ENCODE assay signal across 8 cellular contexts in genomic region chr15:42549782-42550392, GRCh38. TPM values are rescaled to one million over a fixed set of nuclear protein-coding genes. Genes with fewer than 3 reads are reported as not detected.
A peak's percentile ranks its signal among the peaks of the same experiment; 100 is the strongest.
DNase-seq lines count a peak whose midpoint lies in the region; ATAC-seq, FAIRE-seq and TF ChIP-seq lines count a peak whose summit lies in the region.

No MANE protein-coding gene starts in this region.

- H3K27me3 ChIP-seq in GM23248 (replicated peaks; ENCODE audit: insufficient read depth) (no peaks in the 10 kb centered on the region), PC-3 (ENCODE audit: low read length) (no peaks in the 10 kb centered on the region), gastrocnemius medialis (no peaks in the 10 kb centered on the region)

- CTCF ChIA-PET in PC-3 (lab: Charles Lee), result no interaction called here

- H3K4me3 Mint-ChIP-seq in endothelial cell (ENCODE audit: unreplicated experiment), result peak overlapping the region; percentile 84

- peaks cover 8% of the 10 kb centered on the region; the same call in 1 of the 2 replicates for H3K36me3 ChIP-seq in GM23248 (ENCODE audit: low read depth)
- peaks cover under 1% of the 10 kb centered on the region; the same call in 1 of the 2 replicates for H3K36me3 ChIP-seq in PC-3 (ENCODE audit: low read depth, low read length)
- peaks cover 3 to 11% of the 10 kb centered on the region in 2 donors for H3K36me3 ChIP-seq in gastrocnemius medialis

- 52 to 62% methylated on average over 11 of the region's 11 CpGs for WGBS in GM23248 (ENCODE audit: low coverage in 1 of 2, low lambda C conversion rate in 2 of 2, missing lambda C conversion rate in 2 of 2), 2 experiments

- H3K27me3 Mint-ChIP-seq in endothelial cell (ENCODE audit: unreplicated experiment), result peaks cover 4% of the 10 kb centered on the region

- H2AFZ ChIP-seq in GM23248 (peak overlapping the region; percentile 99; the same call in 1 of the 2 replicates), PC-3 (ENCODE audit: low read length) (no peak overlapping the region)

- H3K4me2 ChIP-seq in GM23248 (ENCODE audit: unreplicated experiment) (peak overlapping the region; percentile 82), PC-3 (ENCODE audit: low read length) (peak overlapping the region; percentile 88)

- H3K4me3 ChIP-seq in GM23248 (peak overlapping the region; percentile 91), PC-3 (ENCODE audit: low read length) (peak overlapping the region; percentile 94), gastrocnemius medialis (peak overlapping the region; percentile 79 to 100 (median 88))

- FAIRE-seq in GM19239 (lab: Jason Lieb, UNC), result no peak

- H3K9ac ChIP-seq in GM23248, result peak overlapping the region; percentile 92
- peak overlapping the region; percentile 96 for H3K9ac ChIP-seq in PC-3 (ENCODE audit: low read length)

- DNase-seq in GM23248 (no peak), PC-3 (no peak), endothelial cell (ENCODE audit: low spot score) (no peak), gastrocnemius medialis (no peak), 8988T (no peak), GM19239 (ENCODE audit: insufficient read length, low spot score) (no peak)

- H3F3A ChIP-seq in GM23248 (ENCODE audit: insufficient read depth), result peaks cover 11% of the 10 kb centered on the region; the same call in 1 of the 2 replicates
- no peaks in the 10 kb centered on the region for H3F3A ChIP-seq in PC-3 (ENCODE audit: low read length, unreplicated experiment)

- H3K36me3 Mint-ChIP-seq in endothelial cell (ENCODE audit: low read depth, unreplicated experiment), result no peaks in the 10 kb centered on the region

- no peaks in the 10 kb centered on the region for H4K20me1 ChIP-seq in GM23248 (ENCODE audit: insufficient read depth)
- H4K20me1 ChIP-seq in PC-3 (ENCODE audit: low read length), result no peaks in the 10 kb centered on the region

- TF ChIP-seq POLR2A in gastrocnemius medialis (IDR thresholded peaks at IDR 0.05), result no peak

- in situ Hi-C loops in GM23248 (cut with MboI) (no loop called here), gastrocnemius medialis (cut with MboI; ENCODE audit: low sequenced_read_pairs in 4 of 4) (loop anchor here in 1 of 4 donors (10.0 kb wide), 1 partner anchor 95 kb away; no protein-coding TSS in a partner anchor)

- H3K4me1 Mint-ChIP-seq in endothelial cell (ENCODE audit: unreplicated experiment), result peaks cover 18% of the 10 kb centered on the region

- H3K27ac ChIP-seq in GM23248 (no peak overlapping the region), PC-3 (ENCODE audit: low read length) (no peak overlapping the region), gastrocnemius medialis (peak overlapping the region in 3 of 4 donors; percentile 84 to 95 (median 93))

- intact Hi-C loops in PC-3 (cut with micrococcal nuclease) (loop anchor here (5.0 kb wide), 2 partner anchors 32 to 53 kb away; partner anchors contain the start of gene SNAP23), gastrocnemius medialis (cut with DNase I; ENCODE audit: low total_unique reads) (loop anchor here (5.0 kb wide), 1 partner anchor 53 kb away; the partner anchor contains the start of gene SNAP23)

- no peaks in the 10 kb centered on the region for H3K9me2 ChIP-seq in GM23248 (ENCODE audit: insufficient read depth)
- H3K9me2 ChIP-seq in PC-3 (replicated peaks; ENCODE audit: low read length), result no peaks in the 10 kb centered on the region

- POLR2A ChIA-PET in PC-3 (lab: Charles Lee; ENCODE audit: unreplicated experiment), result interaction anchor here (0.6 kb wide), 3 partner anchors 25 to 55 kb away, joined by 3 to 4 read pairs (median 3); no protein-coding TSS in a partner anchor

- BruUV-seq in PC-3 (replicated peaks; lab: Mats Ljungman, UMichigan), result no TSS peak

- H3K27ac Mint-ChIP-seq in endothelial cell (ENCODE audit: unreplicated experiment), result no peak overlapping the region

- ATAC-seq in PC-3 (no peak), gastrocnemius medialis (no peak), HG02973 (IDR thresholded peaks at IDR 0.05; ENCODE audit: unreplicated experiment) (no peak), HG02798 (IDR thresholded peaks at IDR 0.05; ENCODE audit: poor library complexity, unreplicated experiment) (no peak)

- no peaks in the 10 kb centered on the region for H3K9me3 ChIP-seq in GM23248 (ENCODE audit: low read depth)
- H3K9me3 ChIP-seq in PC-3 (ENCODE audit: low read length), result no peaks in the 10 kb centered on the region
- no peaks in the 10 kb centered on the region for H3K9me3 ChIP-seq in gastrocnemius medialis

- H3K9me3 Mint-ChIP-seq in endothelial cell (ENCODE audit: unreplicated experiment), result no peaks in the 10 kb centered on the region

- H3K79me2 ChIP-seq in GM23248 (ENCODE audit: insufficient read depth) (peaks cover 93% of the 10 kb centered on the region), PC-3 (ENCODE audit: low read length) (peaks cover 81% of the 10 kb centered on the region)

- TF ChIP-seq CTCF in PC-3 (conservative IDR thresholded peaks at IDR 0.05; ENCODE audit: low read depth, low read length) (no peak), endothelial cell (IDR thresholded peaks at IDR 0.05; ENCODE audit: unreplicated experiment) (no peak), gastrocnemius medialis (IDR thresholded peaks at IDR 0.05 in 4 of 5, conservative IDR thresholded peaks at IDR 0.05 in 1 of 5) (no peak)

- H3K4me1 ChIP-seq in GM23248 (ENCODE audit: insufficient read depth) (peaks cover 24% of the 10 kb centered on the region), PC-3 (ENCODE audit: insufficient read depth, low read length) (peaks cover 16% of the 10 kb centered on the region), gastrocnemius medialis (peaks cover 27 to 30% of the 10 kb centered on the region in 2 donors)

RNA-seq across cellular contexts. Expression of gene HAUS2, which starts 1.2 kb away (rescaled TPM):
- 41.9 and 47.8 TPM in 2 replicates for total RNA-seq in GM23248 (2014; rRNA removed; shearing (Covaris generic))
- polyA plus RNA-seq in GM23248 (2016; fragmentation: Nextera tagmentation; extraction: Ambion mirVana), result 22.1 and 26.7 TPM in 2 replicates
- 36.5 and 44.1 TPM in 2 replicates for total RNA-seq in PC-3 (2014; rRNA removed)
- total RNA-seq in endothelial cell (ENCODE audit: unreplicated experiment), result 23.5 TPM
- total RNA-seq in gastrocnemius medialis, result 10 to 100 TPM; 24.7 to 31.9 (median 27.8) TPM

RNA-seq across cellular contexts. Expression of gene LRRC57, which starts 1.3 kb away (rescaled TPM):
- 15.1 and 18.1 TPM in 2 replicates for total RNA-seq in GM23248 (2014; rRNA removed; shearing (Covaris generic))
- polyA plus RNA-seq in GM23248 (2016; fragmentation: Nextera tagmentation; extraction: Ambion mirVana), result 14.1 and 14.4 TPM in 2 replicates
- 9.1 and 19.0 TPM in 2 replicates for total RNA-seq in PC-3 (2014; rRNA removed)
- total RNA-seq in endothelial cell (ENCODE audit: unreplicated experiment), result 32.7 TPM
- total RNA-seq in gastrocnemius medialis, result 10 to 100 TPM in 2 of 4 donors, 1 to 10 TPM in 2; 6.0 to 15.4 (median 10.0) TPM

RNA-seq across cellular contexts. Expression of gene STARD9, which starts 25.5 kb away (rescaled TPM):
- total RNA-seq in GM23248 (2014; rRNA removed; shearing (Covaris generic)), result 1.4 and 2.1 TPM in 2 replicates
- polyA plus RNA-seq in GM23248 (2016; fragmentation: Nextera tagmentation; extraction: Ambion mirVana), result 0.34 and 0.60 TPM in 2 replicates
- total RNA-seq in PC-3 (2014; rRNA removed), result 4.9 and 5.0 TPM in 2 replicates
- total RNA-seq in endothelial cell (ENCODE audit: unreplicated experiment), result 7.2 TPM
- 1 to 10 TPM; 1.6 to 3.5 (median 2.0) TPM for total RNA-seq in gastrocnemius medialis

RNA-seq across cellular contexts. Expression of gene SNAP23, which starts 54.5 kb away (rescaled TPM):
- total RNA-seq in GM23248 (2014; rRNA removed; shearing (Covaris generic)), result 47.4 and 57.0 TPM in 2 replicates
- 58.2 and 61.7 TPM in 2 replicates for polyA plus RNA-seq in GM23248 (2016; fragmentation: Nextera tagmentation; extraction: Ambion mirVana)
- 40.2 and 45.1 TPM in 2 replicates for total RNA-seq in PC-3 (2014; rRNA removed)
- 121 TPM for total RNA-seq in endothelial cell (ENCODE audit: unreplicated experiment)
- 10 to 100 TPM; 26.7 to 74.3 (median 40.2) TPM for total RNA-seq in gastrocnemius medialis

RNA-seq across cellular contexts. Expression of gene ZNF106, which starts 58.9 kb away (rescaled TPM):
- 35.7 and 37.8 TPM in 2 replicates for total RNA-seq in GM23248 (2014; rRNA removed; shearing (Covaris generic))
- 43.8 and 44.5 TPM in 2 replicates for polyA plus RNA-seq in GM23248 (2016; fragmentation: Nextera tagmentation; extraction: Ambion mirVana)
- total RNA-seq in PC-3 (2014; rRNA removed), result 25.6 and 26.8 TPM in 2 replicates
- 56.3 TPM for total RNA-seq in endothelial cell (ENCODE audit: unreplicated experiment)
- 100 to 1,000 TPM; 340 to 487 (median 414) TPM for total RNA-seq in gastrocnemius medialis

Comparison
In these comparisons a context has a peak if more than half of its experiments do, and no peak if none do; other contexts are left out.
1. H3K27ac ChIP-seq: peak in gastrocnemius medialis (3 of 4); none in GM23248 (single experiment) and PC-3 (single experiment).
2. Peak in every context shown above with its lines, with median percentiles within 50 percentile points of each other: H3K4me3 ChIP-seq.